ENCODE assay signal across 1 cellular context in genomic region chr12:124107299-124107698, GRCh38.
TF ChIP-seq lines count a peak whose summit lies in the region.

No MANE protein-coding gene starts in this region.

TF ChIP-seq in GM23338, 12 proteins besides CTCF, POLR2A, EP300 and RAD21 (continued from another document):
- no peak for TF ChIP-seq ZNF462 (CRISPR knock-in tag; IDR thresholded peaks at IDR 0.05)
- no peak for TF ChIP-seq EZH2phosphoT487 (IDR thresholded peaks at IDR 0.05; ENCODE audit: unreplicated experiment)
- TF ChIP-seq ETS1 (IDR thresholded peaks at IDR 0.05) = no peak
- TF ChIP-seq REST (IDR thresholded peaks at IDR 0.05; ENCODE audit: unreplicated experiment) = no peak
- no peak for TF ChIP-seq ZNF114 (CRISPR knock-in tag; IDR thresholded peaks at IDR 0.05)
- TF ChIP-seq ZNF331 (CRISPR knock-in tag; IDR thresholded peaks at IDR 0.05; ENCODE audit: low read depth) = no peak
- no peak for TF ChIP-seq NANOG (IDR thresholded peaks at IDR 0.05; ENCODE audit: borderline replicate concordance)
- TF ChIP-seq CREB1 (CRISPR knock-in tag; IDR thresholded peaks at IDR 0.05; ENCODE audit: low read depth) = no peak
- TF ChIP-seq EZH2 (IDR thresholded peaks at IDR 0.05; ENCODE audit: low read depth, unreplicated experiment) = no peak
TF ChIP-seq in GM23338: peak in this region for 0.
